ENCODE assay signal across 1 cellular context in genomic region chr2:218821605-218822211, GRCh38.
TF ChIP-seq lines count a peak whose summit lies in the region.

No MANE protein-coding gene starts in this region.

TF ChIP-seq in HepG2, 621 proteins besides CTCF, POLR2A, EP300 and RAD21:
- TF ChIP-seq ZNF317 (CRISPR knock-in tag; IDR thresholded peaks at IDR 0.05) (no peak), HOXD1 (CRISPR knock-in tag; IDR thresholded peaks at IDR 0.05) (no peak), ZNF225 (CRISPR knock-in tag; IDR thresholded peaks at IDR 0.05) (no peak), CBX2 (IDR thresholded peaks at IDR 0.05; ENCODE audit: low read depth, low read length) (no peak), CBX2 (CRISPR knock-in tag; IDR thresholded peaks at IDR 0.05; ENCODE audit: low read depth) (no peak), ZNF766 (CRISPR knock-in tag; IDR thresholded peaks at IDR 0.05; ENCODE audit: borderline replicate concordance) (no peak), ZNF670 (CRISPR knock-in tag; IDR thresholded peaks at IDR 0.05; ENCODE audit: borderline replicate concordance) (no peak), ZNF569 (CRISPR knock-in tag; IDR thresholded peaks at IDR 0.05; ENCODE audit: borderline replicate concordance) (no peak), ZNF329 (CRISPR knock-in tag; IDR thresholded peaks at IDR 0.05; ENCODE audit: low read depth) (no peak), BCL3 (CRISPR knock-in tag; IDR thresholded peaks at IDR 0.05) (no peak), POLR2G (IDR thresholded peaks at IDR 0.05; ENCODE audit: low read depth, low read length) (peak; percentile 49), SMAD9 (CRISPR knock-in tag; IDR thresholded peaks at IDR 0.05) (no peak), ZBTB42 (CRISPR knock-in tag; IDR thresholded peaks at IDR 0.05) (no peak), ZBTB26 (CRISPR knock-in tag; IDR thresholded peaks at IDR 0.05; ENCODE audit: borderline replicate concordance) (no peak), ETV5 (CRISPR knock-in tag; IDR thresholded peaks at IDR 0.05; ENCODE audit: borderline replicate concordance) (no peak), ZNF44 (CRISPR knock-in tag; IDR thresholded peaks at IDR 0.05) (no peak), PAF1 (CRISPR knock-in tag; IDR thresholded peaks at IDR 0.05) (peak; percentile 78; the same call in 1 of the 2 replicates), ZNF75D (CRISPR knock-in tag; IDR thresholded peaks at IDR 0.05; ENCODE audit: borderline replicate concordance) (no peak), ZNF652 (CRISPR knock-in tag; IDR thresholded peaks at IDR 0.05; ENCODE audit: borderline replicate concordance, low read depth) (no peak), ZNF333 (CRISPR knock-in tag; IDR thresholded peaks at IDR 0.05; ENCODE audit: borderline replicate concordance) (no peak), MAX (IDR thresholded peaks at IDR 0.05) (no peak), RFX1 (IDR thresholded peaks at IDR 0.05) (no peak), PBX3 (CRISPR knock-in tag; IDR thresholded peaks at IDR 0.05; ENCODE audit: borderline replicate concordance) (no peak), POLR2AphosphoS5 (IDR thresholded peaks at IDR 0.05; ENCODE audit: low read depth, low read length) (0 out of 2 replicates have a peak, but pooled peaks have one; percentile 2), MTA1 (CRISPR knock-in tag; IDR thresholded peaks at IDR 0.05; ENCODE audit: borderline replicate concordance) (no peak), ELF4 (CRISPR knock-in tag; IDR thresholded peaks at IDR 0.05; ENCODE audit: borderline replicate concordance) (no peak), ZMAT3 (CRISPR knock-in tag; conservative IDR thresholded peaks at IDR 0.05) (no peak), TAF1 (CRISPR knock-in tag; IDR thresholded peaks at IDR 0.05) (no peak), ARHGAP35 (CRISPR knock-in tag; IDR thresholded peaks at IDR 0.05; ENCODE audit: borderline replicate concordance) (no peak), GABPA (IDR thresholded peaks at IDR 0.05; ENCODE audit: low read depth, low read length) (no peak), GABPA (CRISPR knock-in tag; IDR thresholded peaks at IDR 0.05; ENCODE audit: low read depth) (no peak), SRY (CRISPR knock-in tag; IDR thresholded peaks at IDR 0.05) (no peak), GPN1 (CRISPR knock-in tag; IDR thresholded peaks at IDR 0.05; ENCODE audit: borderline replicate concordance) (no peak), ZNF7 (CRISPR knock-in tag; IDR thresholded peaks at IDR 0.05) (peak; percentile 85), ZBTB38 (CRISPR knock-in tag; IDR thresholded peaks at IDR 0.05) (no peak), RBM22 (optimal IDR thresholded peaks at IDR 0.05; ENCODE audit: low read length) (peak; percentile 67), ARNT2 (CRISPR knock-in tag; IDR thresholded peaks at IDR 0.05; ENCODE audit: low read depth) (no peak), ZNF20 (CRISPR knock-in tag; IDR thresholded peaks at IDR 0.05) (no peak), ZZZ3 (CRISPR knock-in tag; IDR thresholded peaks at IDR 0.05; ENCODE audit: borderline replicate concordance) (no peak), BRCA1 (CRISPR knock-in tag; IDR thresholded peaks at IDR 0.05) (no peak), RNF219 (CRISPR knock-in tag; IDR thresholded peaks at IDR 0.05) (no peak)
